15 cellular contexts compared by ENCODE assay signal in genomic region chr7:118148930-118149329, GRCh38. TPM values are rescaled to one million over a fixed set of nuclear protein-coding genes. Genes with fewer than 3 reads are reported as not detected.
A peak's percentile ranks its signal among the peaks of the same experiment; 100 is the strongest.
DNase-seq lines count a peak whose midpoint lies in the region; ATAC-seq, FAIRE-seq and TF ChIP-seq lines count a peak whose summit lies in the region.
"Had no signal": no experiment of that assay in that cellular context is flagged by ENCODE, and none has a peak within 500 bp of the region (broad histone marks: within the 10 kb centered on the region; RNA-seq: fewer than 3 reads in every experiment).

No MANE protein-coding gene starts in this region.

- H3K27ac Mint-ChIP-seq in chondrocyte (ENCODE audit: unreplicated experiment) = no peak overlapping the region
- H3K27ac Mint-ChIP-seq: stimulated activated naive CD8-positive, alpha-beta T cell treated with anti-CD3 and anti-CD28 coated beads, Interleukin-15, Interleukin-2, amounts not matched to agents 100 ng/mL and 50 ng/mL, for 24 hours had no signal

- peaks cover 8% of the 10 kb centered on the region for H3K4me1 Mint-ChIP-seq in chondrocyte (ENCODE audit: low read depth)

- no peak for TF ChIP-seq POLR2A in GM12891 (IDR thresholded peaks at IDR 0.05; ENCODE audit: low read depth, low read length)

- H3K36me3 Mint-ChIP-seq in chondrocyte (ENCODE audit: low read depth) = no peaks in the 10 kb centered on the region

- ATAC-seq in HG02870 (IDR thresholded peaks at IDR 0.05; ENCODE audit: unreplicated experiment) = peak; percentile 86
- ATAC-seq: Panc1 had no signal

- H3K4me3 ChIP-seq in fibroblast of pulmonary artery (replicated peaks; ENCODE audit: low read depth, low read length) = no peak overlapping the region
- H3K4me3 ChIP-seq: BLaER1 treated with 17β-estradiol and CSF1 and Interleukin-3, amounts not matched to agents 10 nM and 100 nM had no signal

- DNase-seq in GM12891 (ENCODE audit: insufficient read length, low spot score) (no peak), OCI-M1 (lab: John Stamatoyannopoulos, UW) (peak; percentile 75), fibroblast of pulmonary artery (ENCODE audit: low read depth) (peak; percentile 8), RPMI8226 (no peak), chondrocyte (ENCODE audit: low spot score) (no peak), kidney glomerular epithelial cell (lab: John Stamatoyannopoulos, UW) (no peak)
- DNase-seq in activated T-cell treated with anti-CD3 and anti-CD28 coated beads, Interleukin-2, amount 50 U/mL, for 1 hour = no peak
- DNase-seq: DMS79 treated with DMSO at 0.1 percent for 48 hours, hypothalamus, NCI-H1694 treated with DMSO at 0.1 percent for 48 hours, NCI-H526 had no signal

- TF ChIP-seq CTCF in fibroblast of pulmonary artery (IDR thresholded peaks at IDR 0.05; ENCODE audit: low read length, missing control alignments) (no peak), chondrocyte (IDR thresholded peaks at IDR 0.05) (no peak)

- H3K27me3 Mint-ChIP-seq in chondrocyte (ENCODE audit: low read depth) = peaks cover 5% of the 10 kb centered on the region

- H3K9me3 Mint-ChIP-seq in chondrocyte (ENCODE audit: low read depth) = no peaks in the 10 kb centered on the region
- H3K9me3 Mint-ChIP-seq: stimulated activated naive CD8-positive, alpha-beta T cell treated with anti-CD3 and anti-CD28 coated beads, Interleukin-15, Interleukin-2, amounts not matched to agents 100 ng/mL and 50 ng/mL, for 24 hours had no signal

- H3K4me3 Mint-ChIP-seq in chondrocyte (ENCODE audit: unreplicated experiment) = no peak overlapping the region
- H3K4me3 Mint-ChIP-seq: stimulated activated naive CD8-positive, alpha-beta T cell treated with anti-CD3 and anti-CD28 coated beads, Interleukin-15, Interleukin-2, amounts not matched to agents 100 ng/mL and 50 ng/mL, for 24 hours had no signal

- no peak for FAIRE-seq in GM12891 (lab: Jason Lieb, UNC)

TF ChIP-seq in GM12891, 5 proteins besides CTCF, POLR2A, EP300 and RAD21:
- TF ChIP-seq SPI1 (IDR thresholded peaks at IDR 0.05; ENCODE audit: low read depth, low read length) (no peak), TAF1 (IDR thresholded peaks at IDR 0.05; ENCODE audit: low read depth, low read length) (no peak), POLR2AphosphoS5 (IDR thresholded peaks at IDR 0.05; ENCODE audit: low read depth, low read length) (no peak), PAX5 (IDR thresholded peaks at IDR 0.05; ENCODE audit: insufficient read depth, low read length, severe bottlenecking) (peak; percentile 26), POU2F2 (IDR thresholded peaks at IDR 0.05; ENCODE audit: low read depth, low read length) (no peak)

RNA-seq across cellular contexts. Expression of gene LSM8, which starts 35.0 kb away (rescaled TPM):
- 60.4 TPM for polyA plus RNA-seq in GM12891 (2012; ENCODE audit: low read depth, missing spikeins)
- 21.5 to 26.4 TPM (median 23.2 TPM) in 3 replicates for total RNA-seq in chondrocyte

Comparison
In these comparisons a context has a peak if more than half of its experiments do, and no peak if none do; other contexts are left out.
1. DNase-seq: peak in OCI-M1 (single experiment) and fibroblast of pulmonary artery (single experiment); none in GM12891 (single experiment), activated T-cell treated with anti-CD3 and anti-CD28 coated beads, Interleukin-2, amount 50 U/mL, for 1 hour (single experiment), RPMI8226 (single experiment), chondrocyte (single experiment) and kidney glomerular epithelial cell (single experiment).